Comparison of ENCODE assay signal across 9 cellular contexts in the genomic region with DNA sequence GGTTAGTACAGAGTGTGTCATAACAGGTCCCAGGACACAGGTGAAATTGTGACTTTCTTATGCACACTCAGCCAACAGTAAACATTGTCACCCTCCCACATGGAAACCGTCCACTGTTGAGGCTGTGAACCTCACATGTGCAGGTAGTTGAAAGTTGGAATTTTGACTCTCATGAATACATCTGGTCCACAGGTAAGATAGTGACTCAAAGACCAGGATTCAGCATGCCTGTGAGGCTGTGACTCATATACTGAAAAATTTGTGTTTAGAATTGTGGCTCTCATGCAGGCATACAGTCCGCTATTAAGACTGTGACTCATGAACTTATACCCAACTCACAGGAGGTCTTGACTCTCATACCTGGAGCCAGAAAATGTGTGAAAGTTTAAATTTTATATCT.
"Had no signal": no experiment of that assay in that cellular context is flagged by ENCODE, and none has a peak within 500 bp of the region (broad histone marks: within the 10 kb centered on the region; RNA-seq: fewer than 3 reads in every experiment).

No MANE protein-coding gene starts in this region.

- H2AFZ ChIP-seq: GM23338 had no signal

- H3K4me1 Mint-ChIP-seq: GM23338, IgD-negative memory B cell had no signal

- H3K4me2 ChIP-seq: GM23338 had no signal

- ATAC-seq: GM23338, HCT116, HepG2 had no signal

- H3K27ac ChIP-seq: HL-60 had no signal

- H3K9me3 ChIP-seq: HAP-1 had no signal

- FAIRE-seq: H1, H54, HepG2 had no signal

- H3K27me3 Mint-ChIP-seq: IgD-negative memory B cell had no signal

- DNase-seq: HFFc6 had no signal

- H3K4me1 ChIP-seq: HAP-1 had no signal

- H3K4me3 ChIP-seq: GM23338, HAP-1 had no signal

- H3K27ac Mint-ChIP-seq: GM23338, HFFc6, IgD-negative memory B cell had no signal

- H3K36me3 Mint-ChIP-seq: IgD-negative memory B cell had no signal

- H3K4me3 Mint-ChIP-seq: GM23338, HFFc6, IgD-negative memory B cell had no signal

- H3K36me3 ChIP-seq: HAP-1 had no signal
